ENCODE assay signal across 8 cellular contexts in the genomic region with DNA sequence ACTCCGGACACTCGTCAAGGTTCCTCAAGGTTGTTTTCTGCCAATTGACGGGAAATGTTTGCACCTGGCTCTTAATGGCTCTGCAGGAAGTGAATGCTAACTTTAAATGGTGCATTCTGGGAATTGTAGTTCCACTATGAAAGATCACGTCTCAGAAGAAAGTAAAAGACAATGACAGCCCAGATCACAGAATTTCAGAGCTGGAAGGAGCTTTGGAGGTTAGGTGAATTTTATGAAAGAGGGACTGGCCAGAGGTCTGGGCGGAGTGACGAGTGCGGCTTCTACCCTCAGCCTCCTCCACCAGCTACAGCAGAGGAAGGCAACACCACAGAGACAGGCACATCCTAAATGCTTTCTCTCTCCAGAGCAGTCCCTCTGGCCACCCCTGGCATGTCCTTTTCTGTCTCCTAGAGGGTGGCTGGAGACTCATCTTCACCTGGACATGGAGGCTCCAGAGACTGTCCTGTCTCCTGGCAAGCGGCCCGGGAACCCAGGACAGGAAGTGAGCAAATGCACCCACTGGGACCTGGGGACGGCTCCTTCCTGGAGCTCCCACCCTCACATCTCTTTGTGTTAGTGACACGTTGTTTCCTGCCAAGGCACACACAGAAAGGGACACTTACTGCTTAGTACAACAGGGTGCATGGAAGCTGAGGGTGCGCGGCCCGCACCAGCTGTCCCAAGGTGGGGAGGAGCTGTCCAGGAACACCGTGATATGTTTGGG. TPM values are rescaled to one million over a fixed set of nuclear protein-coding genes. Genes with fewer than 3 reads are reported as not detected.
DNase-seq lines count a peak whose midpoint lies in the region; ATAC-seq and TF ChIP-seq lines count a peak whose summit lies in the region.

No MANE protein-coding gene starts in this region.

- peak overlapping the region; percentile 93 for H3K27ac Mint-ChIP-seq in activated CD8-positive, alpha-beta T cell treated with anti-CD3 and anti-CD28 coated beads for 36 hours
- peak overlapping the region; percentile 91 to 92 for H3K27ac Mint-ChIP-seq in stimulated activated naive CD8-positive, alpha-beta T cell treated with anti-CD3 and anti-CD28 coated beads, Interleukin-15, amount 100 ng/mL, for 72 hours

- in situ Hi-C loops in GM13977 (cut with MboI; ENCODE audit: low pct_unique_long_range_greater_than_20kb, low sequenced_read_pairs, unreplicated experiment) (no loop called here), brain microvascular endothelial cell (cut with HindIII; ENCODE audit: low pct_ligation_motif_present, low sequenced_read_pairs) (no loop called here)

- no peak overlapping the region for H3K4me3 ChIP-seq in brain microvascular endothelial cell (ENCODE audit: low read depth, low read length)

- DNase-seq in GM13977 (ENCODE audit: low spot score): peak; percentile 61
- peak; percentile 61 for DNase-seq in activated CD8-positive, alpha-beta T cell treated with anti-CD3 and anti-CD28 coated beads for 36 hours
- DNase-seq in left ventricle myocardium superior: peak; percentile 73
- peak; percentile 23 to 31 for DNase-seq in stimulated activated naive CD8-positive, alpha-beta T cell treated with anti-CD3 and anti-CD28 coated beads, Interleukin-15, amount 100 ng/mL, for 72 hours
- no peak for DNase-seq in brain microvascular endothelial cell
- no peak for DNase-seq in NCI-H128 (lab: John Stamatoyannopoulos, UW; ENCODE audit: unreplicated experiment)

- CTCF ChIA-PET in activated CD8-positive, alpha-beta T cell treated with anti-CD3 and anti-CD28 coated beads for 36 hours (lab: Charles Lee): no interaction called here

- POLR2A ChIA-PET in activated CD8-positive, alpha-beta T cell treated with anti-CD3 and anti-CD28 coated beads for 36 hours (lab: Charles Lee): interaction anchor here (1.1 kb wide), 1 partner anchor 39 kb away, joined by 3 read pairs; no protein-coding TSS in a partner anchor

- intact Hi-C loops in activated CD8-positive, alpha-beta T cell treated with anti-CD3 and anti-CD28 coated beads for 36 hours (cut with micrococcal nuclease): no loop called here
- intact Hi-C loops in left ventricle myocardium superior (cut with micrococcal nuclease): no loop called here

- no peak for TF ChIP-seq CTCF in GM13977 (IDR thresholded peaks at IDR 0.05; ENCODE audit: extremely low read depth, insufficient read depth, missing control alignments)
- TF ChIP-seq CTCF in activated CD8-positive, alpha-beta T cell treated with anti-CD3 and anti-CD28 coated beads for 36 hours (IDR thresholded peaks at IDR 0.05): no peak
- TF ChIP-seq CTCF in brain microvascular endothelial cell (IDR thresholded peaks at IDR 0.05; ENCODE audit: low read depth, low read length, missing control alignments): no peak

- no peaks in the 10 kb centered on the region for H3K36me3 ChIP-seq in brain microvascular endothelial cell (replicated peaks)

- no peaks in the 10 kb centered on the region for H3K27me3 ChIP-seq in brain microvascular endothelial cell (replicated peaks)

- peaks cover 48% of the 10 kb centered on the region for H3K4me1 Mint-ChIP-seq in activated CD8-positive, alpha-beta T cell treated with anti-CD3 and anti-CD28 coated beads for 36 hours (ENCODE audit: low read depth)
- peaks cover 60% of the 10 kb centered on the region for H3K4me1 Mint-ChIP-seq in stimulated activated naive CD8-positive, alpha-beta T cell treated with anti-CD3 and anti-CD28 coated beads, Interleukin-15, amount 100 ng/mL, for 72 hours

- H3K9me3 Mint-ChIP-seq in activated CD8-positive, alpha-beta T cell treated with anti-CD3 and anti-CD28 coated beads for 36 hours: peaks cover 7% of the 10 kb centered on the region
- peaks cover 0 to 17% of the 10 kb centered on the region in 2 donors for H3K9me3 Mint-ChIP-seq in stimulated activated naive CD8-positive, alpha-beta T cell treated with anti-CD3 and anti-CD28 coated beads, Interleukin-15, amount 100 ng/mL, for 72 hours

- H3K4me3 Mint-ChIP-seq in activated CD8-positive, alpha-beta T cell treated with anti-CD3 and anti-CD28 coated beads for 36 hours: peak overlapping the region; percentile 64
- H3K4me3 Mint-ChIP-seq in stimulated activated naive CD8-positive, alpha-beta T cell treated with anti-CD3 and anti-CD28 coated beads, Interleukin-15, amount 100 ng/mL, for 72 hours: peak overlapping the region; percentile 81 to 85

- ATAC-seq in HG03520 (IDR thresholded peaks at IDR 0.05; ENCODE audit: unreplicated experiment): peak; percentile 45
- peak; percentile 59 for ATAC-seq in activated CD8-positive, alpha-beta T cell treated with anti-CD3 and anti-CD28 coated beads for 36 hours
- ATAC-seq in left ventricle myocardium superior: peak; percentile 54
- ATAC-seq in stimulated activated naive CD8-positive, alpha-beta T cell treated with anti-CD3 and anti-CD28 coated beads, Interleukin-15, amount 100 ng/mL, for 72 hours: peak; percentile 58
- no peak for ATAC-seq in GM18517 (IDR thresholded peaks at IDR 0.05; ENCODE audit: unreplicated experiment)

- H3K27ac ChIP-seq in brain microvascular endothelial cell: no peak overlapping the region

- no peaks in the 10 kb centered on the region for H3K27me3 Mint-ChIP-seq in activated CD8-positive, alpha-beta T cell treated with anti-CD3 and anti-CD28 coated beads for 36 hours
- H3K27me3 Mint-ChIP-seq in stimulated activated naive CD8-positive, alpha-beta T cell treated with anti-CD3 and anti-CD28 coated beads, Interleukin-15, amount 100 ng/mL, for 72 hours: no peaks in the 10 kb centered on the region

- peaks cover 40% of the 10 kb centered on the region for H3K36me3 Mint-ChIP-seq in activated CD8-positive, alpha-beta T cell treated with anti-CD3 and anti-CD28 coated beads for 36 hours (ENCODE audit: low read depth)

RNA-seq across cellular contexts. Expression of gene THAP4, which starts 19.4 kb away (rescaled TPM):
- total RNA-seq in activated CD8-positive, alpha-beta T cell treated with anti-CD3 and anti-CD28 coated beads for 36 hours: 10 to 100 TPM; 45.1 to 48.9 TPM
- 84.5 TPM for total RNA-seq in left ventricle myocardium superior

RNA-seq across cellular contexts. Expression of gene ATG4B, which starts 19.9 kb away (rescaled TPM):
- total RNA-seq in activated CD8-positive, alpha-beta T cell treated with anti-CD3 and anti-CD28 coated beads for 36 hours: 10 to 100 TPM; 90.7 to 94.6 TPM
- 42.3 TPM for total RNA-seq in left ventricle myocardium superior

RNA-seq across cellular contexts. Expression of gene BOK, which starts 59.0 kb away (rescaled TPM):
- total RNA-seq in activated CD8-positive, alpha-beta T cell treated with anti-CD3 and anti-CD28 coated beads for 36 hours: under 1 TPM; 0.16 to 0.22 TPM
- 3.6 TPM for total RNA-seq in left ventricle myocardium superior

Comparison
In these comparisons a context has a peak if more than half of its experiments do, and no peak if none do; other contexts are left out.
1. DNase-seq: peak in GM13977 (single experiment), activated CD8-positive, alpha-beta T cell treated with anti-CD3 and anti-CD28 coated beads for 36 hours (single experiment), left ventricle myocardium superior (single experiment) and stimulated activated naive CD8-positive, alpha-beta T cell treated with anti-CD3 and anti-CD28 coated beads, Interleukin-15, amount 100 ng/mL, for 72 hours (2 of 2); none in brain microvascular endothelial cell (single experiment) and NCI-H128 (single experiment).